Comparison of ENCODE assay signal across 16 cellular contexts in the genomic region with DNA sequence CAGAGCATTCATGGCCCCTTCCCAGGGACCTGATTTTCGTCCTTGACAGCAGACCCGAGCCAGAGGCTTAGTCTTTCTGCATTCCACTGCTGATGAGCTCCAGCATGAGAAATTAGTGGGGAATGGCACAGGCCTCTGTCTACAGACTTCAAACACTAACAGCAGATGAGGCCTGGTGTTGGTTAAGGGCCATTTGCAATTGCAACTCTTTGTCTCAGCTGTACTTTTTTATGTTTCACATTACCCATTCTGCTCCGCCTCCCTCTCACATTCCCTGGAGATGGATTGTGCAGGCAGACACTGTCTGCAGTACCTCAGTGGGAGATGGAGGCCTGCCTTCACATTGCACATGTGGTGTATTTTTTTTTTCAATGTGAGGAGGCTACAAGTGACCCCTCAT.
"Had no signal": no experiment of that assay in that cellular context is flagged by ENCODE, and none has a peak within 500 bp of the region (broad histone marks: within the 10 kb centered on the region; RNA-seq: fewer than 3 reads in every experiment).

No MANE protein-coding gene starts in this region.

- ATAC-seq: effector memory CD8-positive, alpha-beta T cell; heart left ventricle; naive thymus-derived CD4-positive, alpha-beta T cell; psoas muscle; right lobe of liver had no signal

- H3K9me3 ChIP-seq: esophagus squamous epithelium, psoas muscle, right lobe of liver, stomach, thoracic aorta, transverse colon had no signal

- H3K36me3 ChIP-seq: esophagus squamous epithelium, heart left ventricle, right lobe of liver, stomach, thoracic aorta, transverse colon had no signal

- H3K27ac ChIP-seq: esophagus squamous epithelium, heart left ventricle, psoas muscle, right lobe of liver, stomach, thoracic aorta, transverse colon had no signal

- H3K4me1 ChIP-seq: esophagus squamous epithelium, heart left ventricle, psoas muscle, stomach, transverse colon had no signal

- H3K4me3 ChIP-seq: esophagus squamous epithelium, heart left ventricle, psoas muscle, right lobe of liver, stomach, thoracic aorta, transverse colon had no signal

- H3K27me3 ChIP-seq: esophagus squamous epithelium, heart left ventricle, right lobe of liver, stomach, transverse colon had no signal

- DNase-seq: effector memory CD8-positive, alpha-beta T cell; esophagus squamous epithelium; heart left ventricle; hippocampal formation; kidney glomerular epithelial cell; naive thymus-derived CD4-positive, alpha-beta T cell; nephron progenitor cell; psoas muscle; retina; right lobe of liver; stimulated activated CD4-positive, alpha-beta T cell treated with anti-CD3 and anti-CD28 coated beads, Interleukin-2, amount 100 ng/mL, for 24 hours; stimulated activated naive CD4-positive, alpha-beta T cell; stomach; substantia nigra; transverse colon had no signal
